ENCODE assay signal across 11 cellular contexts in genomic region chr9:109906766-109907382, GRCh38.
DNase-seq lines count a peak whose midpoint lies in the region; ATAC-seq and TF ChIP-seq lines count a peak whose summit lies in the region.
"Had no signal": no experiment of that assay in that cellular context is flagged by ENCODE, and none has a peak within 500 bp of the region (broad histone marks: within the 10 kb centered on the region; RNA-seq: fewer than 3 reads in every experiment).

No MANE protein-coding gene starts in this region.

- no peaks in the 10 kb centered on the region for H3K4me1 Mint-ChIP-seq in activated CD8-positive, alpha-beta T cell treated with anti-CD3 and anti-CD28 coated beads for 36 hours (ENCODE audit: low read depth)

- peaks cover 5% of the 10 kb centered on the region; the same call in 1 of the 2 replicates for H3K4me1 ChIP-seq in DND-41 (ENCODE audit: insufficient read depth, low read length)

- no peaks in the 10 kb centered on the region for H4K20me1 ChIP-seq in DND-41 (ENCODE audit: insufficient read depth, low read length)

- no peak overlapping the region for H3K27ac ChIP-seq in DND-41 (ENCODE audit: low read length)
- H3K27ac ChIP-seq: thoracic aorta had no signal

- no peaks in the 10 kb centered on the region for H3K9me3 Mint-ChIP-seq in activated CD8-positive, alpha-beta T cell treated with anti-CD3 and anti-CD28 coated beads for 36 hours

- no peaks in the 10 kb centered on the region for H3K9me3 ChIP-seq in DND-41 (ENCODE audit: insufficient read depth, low read length, severe bottlenecking)
- H3K9me3 ChIP-seq: thoracic aorta had no signal

- no peak overlapping the region for H3K4me3 Mint-ChIP-seq in activated CD8-positive, alpha-beta T cell treated with anti-CD3 and anti-CD28 coated beads for 36 hours

- no peaks in the 10 kb centered on the region for H3K36me3 Mint-ChIP-seq in activated CD8-positive, alpha-beta T cell treated with anti-CD3 and anti-CD28 coated beads for 36 hours (ENCODE audit: low read depth)

- H3K9ac ChIP-seq in DND-41 (ENCODE audit: low read depth, low read length) = no peak overlapping the region

- no peak for ATAC-seq in DND-41 (ENCODE audit: insufficient read depth, low read depth)
- peak; percentile 18 for ATAC-seq in GM21528 (IDR thresholded peaks at IDR 0.05; ENCODE audit: low FRiP score, unreplicated experiment)
- ATAC-seq in activated CD8-positive, alpha-beta T cell treated with anti-CD3 and anti-CD28 coated beads for 36 hours = no peak

- no peak overlapping the region for H2AFZ ChIP-seq in DND-41 (ENCODE audit: low read depth, low read length)

- no peak overlapping the region for H3K27ac Mint-ChIP-seq in activated CD8-positive, alpha-beta T cell treated with anti-CD3 and anti-CD28 coated beads for 36 hours

- POLR2A ChIA-PET in activated CD8-positive, alpha-beta T cell treated with anti-CD3 and anti-CD28 coated beads for 36 hours (lab: Charles Lee) = interaction anchor here (0.6 to 1.2 kb wide), 2 partner anchors 8 to 143 kb away, joined by 3 read pairs; no protein-coding TSS in a partner anchor

- no peak for DNase-seq in DND-41
- peak; percentile 55 for DNase-seq in NCI-H69 (lab: John Stamatoyannopoulos, UW)
- peak; percentile 70 for DNase-seq in iris pigment epithelial cell (ENCODE audit: low read depth)
- DNase-seq in NCI-H187 (lab: John Stamatoyannopoulos, UW) = no peak
- no peak for DNase-seq in COR-L47 (lab: John Stamatoyannopoulos, UW)
- DNase-seq in 8988T = no peak
- no peak for DNase-seq in activated CD8-positive, alpha-beta T cell treated with anti-CD3 and anti-CD28 coated beads for 36 hours
- DNase-seq: activated naive CD4-positive, alpha-beta T cell treated with anti-CD3 and anti-CD28 coated beads, Interleukin-2, amount 50 U/mL, for 16 hours; mammary epithelial cell had no signal

- intact Hi-C loops in activated CD8-positive, alpha-beta T cell treated with anti-CD3 and anti-CD28 coated beads for 36 hours (cut with micrococcal nuclease) = no loop called here

- H3K27me3 ChIP-seq in DND-41 (ENCODE audit: insufficient read depth, low read length, poor library complexity) = no peaks in the 10 kb centered on the region

- H3K4me2 ChIP-seq in DND-41 (ENCODE audit: insufficient read depth, low read length) = no peak overlapping the region

- H3K4me3 ChIP-seq in DND-41 (ENCODE audit: low read depth in 1 of 2, low read length in 2 of 2) = no peak overlapping the region
- H3K4me3 ChIP-seq: thoracic aorta had no signal

- H3K79me2 ChIP-seq in DND-41 (ENCODE audit: insufficient read depth, low read length) = no peaks in the 10 kb centered on the region

- H3K36me3 ChIP-seq in DND-41 (ENCODE audit: insufficient read depth, low read length) = no peaks in the 10 kb centered on the region
- H3K36me3 ChIP-seq: thoracic aorta had no signal

- CTCF ChIA-PET in activated CD8-positive, alpha-beta T cell treated with anti-CD3 and anti-CD28 coated beads for 36 hours (lab: Charles Lee) = interaction anchor here (1.2 to 1.5 kb wide), 3 partner anchors 148 to 277 kb away, joined by 3 to 5 read pairs (median 4); no protein-coding TSS in a partner anchor

- TF ChIP-seq CTCF in DND-41 (IDR thresholded peaks at IDR 0.05; ENCODE audit: borderline replicate concordance, extremely low read depth, low read length, poor library complexity, severe bottlenecking) = peak; percentile 19
- no peak for TF ChIP-seq CTCF in activated CD8-positive, alpha-beta T cell treated with anti-CD3 and anti-CD28 coated beads for 36 hours (IDR thresholded peaks at IDR 0.05)

- no peaks in the 10 kb centered on the region for H3K27me3 Mint-ChIP-seq in activated CD8-positive, alpha-beta T cell treated with anti-CD3 and anti-CD28 coated beads for 36 hours

Comparison
In these comparisons a context has a peak if more than half of its experiments do, and no peak if none do; other contexts are left out.
1. DNase-seq: peak in NCI-H69 (single experiment) and iris pigment epithelial cell (single experiment); none in DND-41 (single experiment), NCI-H187 (0 of 2), COR-L47 (single experiment), 8988T (single experiment) and activated CD8-positive, alpha-beta T cell treated with anti-CD3 and anti-CD28 coated beads for 36 hours (single experiment).